8 cellular contexts compared by ENCODE assay signal in genomic region chr17:81512984-81513668, GRCh38. TPM values are rescaled to one million over a fixed set of nuclear protein-coding genes. Genes with fewer than 3 reads are reported as not detected.
A peak's percentile ranks its signal among the peaks of the same experiment; 100 is the strongest.
DNase-seq lines count a peak whose midpoint lies in the region; ATAC-seq and TF ChIP-seq lines count a peak whose summit lies in the region.

No MANE protein-coding gene starts in this region.

- ATAC-seq in GM21825 (IDR thresholded peaks at IDR 0.05; ENCODE audit: unreplicated experiment): peak; percentile 2
- ATAC-seq in HG02798 (IDR thresholded peaks at IDR 0.05; ENCODE audit: poor library complexity, unreplicated experiment): no peak

- TF ChIP-seq POLR2A in erythroblast (IDR thresholded peaks at IDR 0.05; ENCODE audit: low read length): no peak

- H3K36me3 ChIP-seq in thymus (ENCODE audit: control insufficient read depth, insufficient read depth): peaks cover 37% of the 10 kb centered on the region

- peak overlapping the region; percentile 82 to 88 for H3K4me3 Mint-ChIP-seq in CD14-positive monocyte

- DNase-seq in CD14-positive monocyte (ENCODE audit: low spot score) (no peak), NCI-H2227 (lab: John Stamatoyannopoulos, UW; ENCODE audit: unreplicated experiment) (peak; percentile 80), activated T-cell treated with anti-CD3 and anti-CD28 coated beads for 1 hour (ENCODE audit: low read depth) (peak; percentile 53), erythroblast (lab: John Stamatoyannopoulos, UW) (peak; percentile 52 to 63), myocyte (ENCODE audit: low read depth) (peak; percentile 73)

- H3K4me3 ChIP-seq in thymus (ENCODE audit: low read length): peak overlapping the region; percentile 99

- no peaks in the 10 kb centered on the region for H3K9me3 ChIP-seq in thymus (ENCODE audit: control insufficient read depth)

- peaks cover 0 to 3% (median 0%) of the 10 kb centered on the region in 7 donors for H3K9me3 Mint-ChIP-seq in CD14-positive monocyte

- peaks cover 66% of the 10 kb centered on the region for H3K4me1 Mint-ChIP-seq in CD14-positive monocyte

- peaks cover 12% of the 10 kb centered on the region for H3K4me1 ChIP-seq in thymus (ENCODE audit: control insufficient read depth, insufficient read depth, low read length)

- peak overlapping the region; percentile 79 to 94 (median 88) for H3K27ac Mint-ChIP-seq in CD14-positive monocyte

- intact Hi-C loops in CD14-positive monocyte (cut with micrococcal nuclease): loop anchor here in 1 of 2 donors (5.0 kb wide), 2 partner anchors 39 to 116 kb away; partner anchors contain the start of genes BAHCC1 and FAAP100

- WGBS in thymus: under 1% methylated on average over 68 of the region's 68 CpGs

- H3K27me3 Mint-ChIP-seq in CD14-positive monocyte (ENCODE audit: low read depth in 3 of 3): peaks cover 0 to 2% (median 0%) of the 10 kb centered on the region in 3 donors

- H3K27me3 ChIP-seq in thymus (ENCODE audit: control insufficient read depth, insufficient read depth): peaks cover 6% of the 10 kb centered on the region

- H3K36me3 Mint-ChIP-seq in CD14-positive monocyte: peaks cover 35 to 45% of the 10 kb centered on the region in 2 donors

- H3K27ac ChIP-seq in thymus (ENCODE audit: low read depth): peak overlapping the region; percentile 99

- TF ChIP-seq CTCF in CD14-positive monocyte (IDR thresholded peaks at IDR 0.05): no peak

RNA-seq across cellular contexts. Expression of gene ACTG1, which starts 0.5 kb away (rescaled TPM):
- polyA plus RNA-seq in CD14-positive monocyte (1,000 to 10,000 TPM; 1,133 to 1,620 TPM), thymus (2,739 TPM)
- total RNA-seq in myocyte: 1,458 and 1,934 TPM in 2 replicates
- polyA plus RNA-seq in myocyte (2012): 4,670 TPM

RNA-seq across cellular contexts. Expression of gene FSCN2, which starts 15.1 kb away (rescaled TPM):
- polyA plus RNA-seq in CD14-positive monocyte (not detected), thymus (0.87 TPM)
- 1.5 and 3.0 TPM in 2 replicates for total RNA-seq in myocyte
- polyA plus RNA-seq in myocyte (2012): 4.4 TPM

RNA-seq across cellular contexts. Expression of gene FAAP100, which starts 39.0 kb away (rescaled TPM):
- 10 to 100 TPM; 10.3 to 13.9 TPM for polyA plus RNA-seq in CD14-positive monocyte
- 29.3 and 44.2 TPM in 2 replicates for total RNA-seq in myocyte
- 28.0 TPM for polyA plus RNA-seq in myocyte (2012)
- 43.9 TPM for polyA plus RNA-seq in thymus
